Comparison of ENCODE assay signal across 11 cellular contexts in the genomic region with DNA sequence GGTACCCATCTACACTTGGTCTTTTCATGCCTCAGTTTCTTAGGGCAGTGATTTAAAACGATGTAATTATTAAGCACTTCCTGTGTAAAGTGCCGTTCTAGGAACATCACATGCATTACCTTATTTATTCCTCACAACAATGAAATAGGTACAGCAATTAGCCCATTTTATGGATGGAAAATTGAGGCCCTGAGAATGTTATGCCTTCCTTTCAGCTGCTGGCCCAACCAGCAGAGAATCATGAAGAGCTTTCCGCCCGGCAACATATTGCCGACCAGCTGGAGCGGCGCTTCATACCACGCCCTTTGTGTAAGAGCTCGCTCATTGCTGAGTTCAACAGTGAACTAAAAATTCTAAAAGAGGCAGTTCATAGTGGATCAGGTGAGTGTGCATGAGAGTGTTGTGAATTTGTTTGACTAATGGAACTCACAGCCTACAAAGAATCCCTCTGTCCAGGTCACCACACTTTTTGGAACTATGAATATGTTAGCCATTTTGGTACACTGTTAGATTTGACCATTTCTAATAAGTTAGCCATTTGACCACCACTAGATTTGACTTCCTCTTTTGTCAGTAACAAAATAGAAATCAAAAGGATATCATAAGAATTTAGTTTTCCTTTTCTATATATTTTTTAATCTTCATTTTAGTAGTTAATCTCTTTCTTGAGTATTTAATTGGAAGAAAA. TPM values are rescaled to one million over a fixed set of nuclear protein-coding genes. Genes with fewer than 3 reads are reported as not detected.
DNase-seq lines count a peak whose midpoint lies in the region; ATAC-seq, FAIRE-seq and TF ChIP-seq lines count a peak whose summit lies in the region.
"Had no signal": no experiment of that assay in that cellular context is flagged by ENCODE, and none has a peak within 500 bp of the region (broad histone marks: within the 10 kb centered on the region; RNA-seq: fewer than 3 reads in every experiment).

No MANE protein-coding gene starts in this region.

- no peaks in the 10 kb centered on the region for H3F3A ChIP-seq in PC-9 (ENCODE audit: insufficient read depth, low read depth)

- H3K4me1 ChIP-seq in pancreas (no peaks in the 10 kb centered on the region), PC-9 (replicated peaks; ENCODE audit: insufficient read depth) (no peaks in the 10 kb centered on the region)
- H3K4me1 ChIP-seq: spleen had no signal

- no TSS peak for BruUV-seq in PC-9 (replicated peaks; lab: Mats Ljungman, UMichigan)

- ATAC-seq in HG02588 (IDR thresholded peaks at IDR 0.05; ENCODE audit: unreplicated experiment) (peak; percentile 77), HG03342 (IDR thresholded peaks at IDR 0.05; ENCODE audit: unreplicated experiment) (peak; percentile 89), pancreas (no peak)

- H3K27ac ChIP-seq in pancreas = no peak overlapping the region
- H3K27ac ChIP-seq in coronary artery = no peak overlapping the region
- no peak overlapping the region for H3K27ac ChIP-seq in PC-9
- H3K27ac ChIP-seq: 22Rv1, spleen, thoracic aorta had no signal

- no peaks in the 10 kb centered on the region for H4K20me1 ChIP-seq in PC-9 (ENCODE audit: insufficient read depth)

- no peaks in the 10 kb centered on the region for H3K9me3 ChIP-seq in pancreas
- no peaks in the 10 kb centered on the region for H3K9me3 ChIP-seq in PC-9 (ENCODE audit: insufficient read depth, low read depth)
- H3K9me3 ChIP-seq: spleen, thoracic aorta had no signal

- H3K79me2 ChIP-seq in PC-9 (ENCODE audit: low read depth) = no peaks in the 10 kb centered on the region

- H3K36me3 ChIP-seq in pancreas = no peaks in the 10 kb centered on the region
- no peaks in the 10 kb centered on the region for H3K36me3 ChIP-seq in PC-9 (ENCODE audit: low read depth)
- H3K36me3 ChIP-seq: spleen, thoracic aorta had no signal

- no peak overlapping the region for H3K4me3 ChIP-seq in pancreas
- no peak overlapping the region for H3K4me3 ChIP-seq in coronary artery
- no peak overlapping the region for H3K4me3 ChIP-seq in PC-9
- H3K4me3 ChIP-seq: spleen, thoracic aorta had no signal

- CTCF ChIA-PET in PC-9 (lab: Charles Lee) = no interaction called here

- intact Hi-C loops in pancreas (cut with DNase I) (loop anchor here (5.0 to 10.0 kb wide), 3 partner anchors 220 to 228 kb away; no protein-coding TSS in a partner anchor), PC-9 (cut with micrococcal nuclease; ENCODE audit: unreplicated experiment) (loop anchor here (1.0 kb wide), 2 partner anchors 218 to 222 kb away; no protein-coding TSS in a partner anchor)

- no peak overlapping the region for H2AFZ ChIP-seq in PC-9

- no peaks in the 10 kb centered on the region for H3K27me3 ChIP-seq in pancreas
- no peaks in the 10 kb centered on the region for H3K27me3 ChIP-seq in PC-9 (ENCODE audit: insufficient read depth, low read depth)

- no peak overlapping the region for H3K4me2 ChIP-seq in PC-9

- no peaks in the 10 kb centered on the region for H3K9me2 ChIP-seq in PC-9 (ENCODE audit: insufficient read depth)

- peak; percentile 67 for FAIRE-seq in pancreas (lab: Jason Lieb, UNC)

- DNase-seq in DMS 273 (lab: John Stamatoyannopoulos, UW; ENCODE audit: unreplicated experiment) = peak; percentile 5
- no peak for DNase-seq in DMS 273 treated with DMSO at 0.1 percent for 48 hours (lab: John Stamatoyannopoulos, UW)
- DNase-seq in pancreas = no peak
- no peak for DNase-seq in coronary artery (ENCODE audit: low spot score)
- no peak for DNase-seq in PC-9
- DNase-seq in GDM1 (lab: John Stamatoyannopoulos, UW) = no peak
- DNase-seq: spleen had no signal

- TF ChIP-seq CTCF in pancreas (IDR thresholded peaks at IDR 0.05) (no peak), coronary artery (IDR thresholded peaks at IDR 0.05) (no peak), PC-9 (conservative IDR thresholded peaks at IDR 0.05) (no peak)

- POLR2A ChIA-PET in PC-9 (lab: Charles Lee; ENCODE audit: unreplicated experiment) = no interaction called here

- WGBS in pancreas, 2 donors = 80 to 86% methylated on average over 9 of the region's 9 CpGs

RNA-seq across cellular contexts. Expression of a gene that starts 25.6 kb away (rescaled TPM):
- total RNA-seq in pancreas (10 to 100 TPM; 10.9 to 30.2 (median 14.2) TPM), PC-9 (2021) (58.4 and 63.7 TPM in 2 replicates)
- polyA plus RNA-seq in pancreas = 1 to 10 TPM; 6.9 to 7.3 TPM

Comparison
In these comparisons a context has a peak if more than half of its experiments do, and no peak if none do; other contexts are left out.
1. ATAC-seq: peak in HG02588 (single experiment) and HG03342 (single experiment); none in pancreas (0 of 4).